Comparison of ENCODE assay signal across 16 cellular contexts in genomic region chr13:25660996-25661395, GRCh38.
DNase-seq lines count a peak whose midpoint lies in the region; ATAC-seq and TF ChIP-seq lines count a peak whose summit lies in the region.
"Had no signal": no experiment of that assay in that cellular context is flagged by ENCODE, and none has a peak within 500 bp of the region (broad histone marks: within the 10 kb centered on the region; RNA-seq: fewer than 3 reads in every experiment).

No MANE protein-coding gene starts in this region.

- ATAC-seq in GM23338 (peak; percentile 70), HG03571 (IDR thresholded peaks at IDR 0.05; ENCODE audit: unreplicated experiment) (no peak)

- H2BK5ac ChIP-seq in trophoblast cell (ENCODE audit: low read depth, low read length, poor library complexity), result no peak overlapping the region

- H3K4me3 Mint-ChIP-seq in GM23338, result no peak overlapping the region
- H3K4me3 Mint-ChIP-seq: CD4-positive, alpha-beta memory T cell had no signal

- no peak overlapping the region for H2AK5ac ChIP-seq in trophoblast cell (ENCODE audit: low read length)

- H3K4me3 ChIP-seq in GM23338, result no peak overlapping the region
- no peak overlapping the region for H3K4me3 ChIP-seq in trophoblast cell (ENCODE audit: low read depth, low read length)
- H3K4me3 ChIP-seq in osteoblast (ENCODE audit: insufficient read depth, low read length), result no peak overlapping the region

- H3K4me1 Mint-ChIP-seq in GM23338, result peaks cover 22% of the 10 kb centered on the region; the same call in 2 of the 3 replicates
- H3K4me1 Mint-ChIP-seq: CD4-positive, alpha-beta memory T cell had no signal

- H2AFZ ChIP-seq in GM23338, result no peak overlapping the region
- no peak overlapping the region for H2AFZ ChIP-seq in trophoblast cell (ENCODE audit: insufficient read depth, low read length, poor library complexity)
- H2AFZ ChIP-seq in osteoblast (ENCODE audit: low read length), result no peak overlapping the region

- H3K9ac ChIP-seq in trophoblast cell (ENCODE audit: low read length), result no peak overlapping the region

- H3K18ac ChIP-seq in trophoblast cell (ENCODE audit: low read length), result no peak overlapping the region

- H2BK12ac ChIP-seq in trophoblast cell (ENCODE audit: low read length), result peak overlapping the region; percentile 75

- H3K27me3 Mint-ChIP-seq in GM23338 (ENCODE audit: insufficient read depth, low read depth, poor library complexity), result no peaks in the 10 kb centered on the region
- H3K27me3 Mint-ChIP-seq: CD4-positive, alpha-beta memory T cell had no signal

- no peak for TF ChIP-seq CTCF in GM23338 (conservative IDR thresholded peaks at IDR 0.05; ENCODE audit: low read depth in 2 of 2)
- TF ChIP-seq CTCF in osteoblast (IDR thresholded peaks at IDR 0.05; ENCODE audit: extremely low read depth, low read depth, low read length), result no peak

- H3K27ac ChIP-seq in GM23338 (ENCODE audit: low read depth), result no peak overlapping the region
- H3K27ac ChIP-seq in trophoblast cell (ENCODE audit: low read depth, low read length), result no peak overlapping the region
- no peak overlapping the region for H3K27ac ChIP-seq in osteoblast (ENCODE audit: low read depth, low read length)

- H3K79me2 ChIP-seq in GM23338 (replicated peaks; ENCODE audit: insufficient read depth) (no peaks in the 10 kb centered on the region), trophoblast cell (ENCODE audit: control insufficient read depth, insufficient read depth, low read length, poor library complexity) (no peaks in the 10 kb centered on the region), osteoblast (ENCODE audit: insufficient read depth, low read length) (no peaks in the 10 kb centered on the region)

- WGBS in trophoblast cell (ENCODE audit: extremely low coverage, insufficient coverage, insufficient read length), result no CpG with 5 or more reads among the region's 5 CpGs

- H3K14ac ChIP-seq in trophoblast cell (ENCODE audit: low read length), result no peak overlapping the region

- no peak overlapping the region for H4K91ac ChIP-seq in trophoblast cell (ENCODE audit: low read depth, low read length)

- no peaks in the 10 kb centered on the region for H3K36me3 ChIP-seq in GM23338 (ENCODE audit: insufficient read depth)
- H3K36me3 ChIP-seq in trophoblast cell (ENCODE audit: control insufficient read depth in 1 of 2, insufficient read depth in 2 of 2, low read length in 2 of 2), result no peaks in the 10 kb centered on the region
- no peaks in the 10 kb centered on the region for H3K36me3 ChIP-seq in osteoblast (ENCODE audit: insufficient read depth, low read length)

- no peak overlapping the region for H3K4ac ChIP-seq in trophoblast cell (ENCODE audit: low read depth, low read length)

- H4K12ac ChIP-seq in trophoblast cell (ENCODE audit: low read depth, low read length), result no peak overlapping the region

- no peak overlapping the region for H2BK120ac ChIP-seq in trophoblast cell (ENCODE audit: insufficient read depth, low read length, poor library complexity)

- H3K9me3 ChIP-seq in trophoblast cell (ENCODE audit: insufficient read depth, low read depth, low read length), result no peaks in the 10 kb centered on the region
- H3K9me3 ChIP-seq in osteoblast (ENCODE audit: low read depth, low read length), result no peaks in the 10 kb centered on the region

- peak; percentile 10 for DNase-seq in NCI-H524 treated with DMSO at 0.1 percent for 48 hours (lab: John Stamatoyannopoulos, UW)
- no peak for DNase-seq in NCI-H524 (lab: John Stamatoyannopoulos, UW)
- peak; percentile 22 for DNase-seq in GM23338 (ENCODE audit: low spot score)
- DNase-seq in cerebellar cortex (ENCODE audit: low spot score), result peak; percentile 58
- DNase-seq in trophoblast cell, result no peak
- no peak for DNase-seq in osteoblast (ENCODE audit: insufficient read length, low spot score, missing footprints)
- DNase-seq: Calu3; CD4-positive, alpha-beta memory T cell; COR-L47; DMS79; EL; GF-D8; GOT3; H7; HCEC 1CT had no signal

- no peak overlapping the region for H3K27ac Mint-ChIP-seq in GM23338
- H3K27ac Mint-ChIP-seq: CD4-positive, alpha-beta memory T cell had no signal

- peaks cover 3% of the 10 kb centered on the region; the same call in 1 of the 2 replicates for H3K4me1 ChIP-seq in GM23338 (ENCODE audit: insufficient read depth)
- H3K4me1 ChIP-seq in trophoblast cell (ENCODE audit: control insufficient read depth in 1 of 2, insufficient read depth in 2 of 2, low read length in 2 of 2), result peaks cover 3 to 5% of the 10 kb centered on the region in 2 experiments
- no peaks in the 10 kb centered on the region for H3K4me1 ChIP-seq in osteoblast (ENCODE audit: insufficient read depth, low read length)

- H3F3A ChIP-seq in GM23338 (replicated peaks; ENCODE audit: low read depth), result no peaks in the 10 kb centered on the region

- no peak overlapping the region for H3K23ac ChIP-seq in trophoblast cell (ENCODE audit: low read length)

- H4K8ac ChIP-seq in trophoblast cell (ENCODE audit: low read depth, low read length), result no peak overlapping the region

- no peaks in the 10 kb centered on the region for H3K79me1 ChIP-seq in trophoblast cell (ENCODE audit: low read length)

- no peaks in the 10 kb centered on the region for H3K36me3 Mint-ChIP-seq in GM23338 (ENCODE audit: low read depth)
- H3K36me3 Mint-ChIP-seq: CD4-positive, alpha-beta memory T cell had no signal

- no peaks in the 10 kb centered on the region for H3K9me2 ChIP-seq in GM23338 (ENCODE audit: insufficient read depth)

- H3K4me2 ChIP-seq in GM23338 (no peak overlapping the region), trophoblast cell (ENCODE audit: low read length) (no peak overlapping the region), osteoblast (ENCODE audit: insufficient read depth, low read length) (no peak overlapping the region)

- no peaks in the 10 kb centered on the region for H3K27me3 ChIP-seq in GM23338 (ENCODE audit: insufficient read depth)
- no peaks in the 10 kb centered on the region for H3K27me3 ChIP-seq in trophoblast cell (ENCODE audit: insufficient read depth, low read length)
- H3K27me3 ChIP-seq in osteoblast (ENCODE audit: insufficient read depth, low read length), result no peaks in the 10 kb centered on the region

- H3K9me3 Mint-ChIP-seq in GM23338, result no peaks in the 10 kb centered on the region
- H3K9me3 Mint-ChIP-seq: CD4-positive, alpha-beta memory T cell had no signal

- no peaks in the 10 kb centered on the region for H4K20me1 ChIP-seq in GM23338 (replicated peaks; ENCODE audit: insufficient read depth)
- H4K20me1 ChIP-seq in osteoblast (ENCODE audit: insufficient read depth, low read length), result no peaks in the 10 kb centered on the region

TF ChIP-seq in GM23338, 12 proteins besides CTCF, POLR2A, EP300 and RAD21:
- no peak for TF ChIP-seq POLR2AphosphoS5 (IDR thresholded peaks at IDR 0.05; ENCODE audit: low read depth)
- TF ChIP-seq, protein P1, sequence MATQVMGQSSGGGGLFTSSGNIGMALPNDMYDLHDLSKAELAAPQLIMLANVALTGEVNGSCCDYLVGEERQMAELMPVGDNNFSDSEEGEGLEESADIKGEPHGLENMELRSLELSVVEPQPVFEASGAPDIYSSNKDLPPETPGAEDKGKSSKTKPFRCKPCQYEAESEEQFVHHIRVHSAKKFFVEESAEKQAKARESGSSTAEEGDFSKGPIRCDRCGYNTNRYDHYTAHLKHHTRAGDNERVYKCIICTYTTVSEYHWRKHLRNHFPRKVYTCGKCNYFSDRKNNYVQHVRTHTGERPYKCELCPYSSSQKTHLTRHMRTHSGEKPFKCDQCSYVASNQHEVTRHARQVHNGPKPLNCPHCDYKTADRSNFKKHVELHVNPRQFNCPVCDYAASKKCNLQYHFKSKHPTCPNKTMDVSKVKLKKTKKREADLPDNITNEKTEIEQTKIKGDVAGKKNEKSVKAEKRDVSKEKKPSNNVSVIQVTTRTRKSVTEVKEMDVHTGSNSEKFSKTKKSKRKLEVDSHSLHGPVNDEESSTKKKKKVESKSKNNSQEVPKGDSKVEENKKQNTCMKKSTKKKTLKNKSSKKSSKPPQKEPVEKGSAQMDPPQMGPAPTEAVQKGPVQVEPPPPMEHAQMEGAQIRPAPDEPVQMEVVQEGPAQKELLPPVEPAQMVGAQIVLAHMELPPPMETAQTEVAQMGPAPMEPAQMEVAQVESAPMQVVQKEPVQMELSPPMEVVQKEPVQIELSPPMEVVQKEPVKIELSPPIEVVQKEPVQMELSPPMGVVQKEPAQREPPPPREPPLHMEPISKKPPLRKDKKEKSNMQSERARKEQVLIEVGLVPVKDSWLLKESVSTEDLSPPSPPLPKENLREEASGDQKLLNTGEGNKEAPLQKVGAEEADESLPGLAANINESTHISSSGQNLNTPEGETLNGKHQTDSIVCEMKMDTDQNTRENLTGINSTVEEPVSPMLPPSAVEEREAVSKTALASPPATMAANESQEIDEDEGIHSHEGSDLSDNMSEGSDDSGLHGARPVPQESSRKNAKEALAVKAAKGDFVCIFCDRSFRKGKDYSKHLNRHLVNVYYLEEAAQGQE (IDR thresholded peaks at IDR 0.05; ENCODE audit: unreplicated experiment), result no peak

Comparison
In these comparisons a context has a peak if more than half of its experiments do, and no peak if none do; other contexts are left out.
1. DNase-seq: peak in NCI-H524 treated with DMSO at 0.1 percent for 48 hours (single experiment), GM23338 (single experiment) and cerebellar cortex (single experiment); none in NCI-H524 (0 of 2), trophoblast cell (0 of 2) and osteoblast (single experiment).